Comparison of ENCODE assay signal across 27 cellular contexts in genomic region chr7:149708026-149708425, GRCh38.
"Had no signal": no experiment of that assay in that cellular context is flagged by ENCODE, and none has a peak within 500 bp of the region (broad histone marks: within the 10 kb centered on the region; RNA-seq: fewer than 3 reads in every experiment).

No MANE protein-coding gene starts in this region.

- H3K4me1 Mint-ChIP-seq: activated CD4-positive, alpha-beta memory T cell treated with anti-CD3 and anti-CD28 coated beads, Interleukin-2, amount 10 ng/mL, durations not matched to agents 7 days and 5 days had no signal

- H3K36me3 ChIP-seq: brain microvascular endothelial cell, esophagus squamous epithelium, gastroesophageal sphincter had no signal

- H3K27ac ChIP-seq: brain microvascular endothelial cell, coronary artery, dorsolateral prefrontal cortex, esophagus squamous epithelium, gastroesophageal sphincter had no signal

- DNase-seq: activated CD4-positive, alpha-beta memory T cell treated with anti-CD3 and anti-CD28 coated beads, Interleukin-2, amount 10 ng/mL, durations not matched to agents 7 days and 5 days; activated CD4-positive, alpha-beta T cell treated with anti-CD3 and anti-CD28 coated beads for 48 hours; activated CD4-positive, alpha-beta T cell treated with anti-CD3 and anti-CD28 coated beads, Interleukin-2, amount 50 U/mL, for 1 hour; activated effector memory CD4-positive, alpha-beta T cell treated with Interleukin-2 at 50 U/mL for 16 hours; activated gamma-delta T cell treated with Interleukin-2 at 50 U/mL for 16 hours; activated naive CD4-positive, alpha-beta T cell treated with anti-CD3 and anti-CD28 coated beads, Interleukin-2, amount 50 U/mL, for 16 hours; activated naive CD4-positive, alpha-beta T cell treated with Interleukin-2 at 50 U/mL for 16 hours; activated T-cell treated with anti-CD3 and anti-CD28 coated beads, Interleukin-2, amount 50 U/mL, for 4 hours; amniotic stem cell; anterior cingulate cortex; brain microvascular endothelial cell; dorsolateral prefrontal cortex; effector memory CD4-positive, alpha-beta T cell; erythroblast; esophagus squamous epithelium; foreskin melanocyte; T-helper 2 cell had no signal

- H3K27ac Mint-ChIP-seq: activated CD4-positive, alpha-beta memory T cell treated with anti-CD3 and anti-CD28 coated beads, Interleukin-2, amount 10 ng/mL, durations not matched to agents 7 days and 5 days; activated naive CD8-positive, alpha-beta T cell; dendritic cell treated with granulocyte-macrophage colony-stimulating factor and Interleukin-4, amounts not matched to agents 40 ng/mL and 50 ng/mL, for 4 days; endodermal cell; WTC11 had no signal

- FAIRE-seq: astrocyte, bronchial epithelial cell had no signal

- H3K4me1 ChIP-seq: esophagus squamous epithelium, gastroesophageal sphincter had no signal

- ATAC-seq: activated T-cell treated with anti-CD3 and anti-CD28 coated beads, Interleukin-2, amount 50 U/mL, for 4 hours; activated T-helper 17 cell treated with anti-CD3 and anti-CD28 coated beads, Interleukin-2, amount 50 U/mL, for 72 hours; gastroesophageal sphincter; WTC11 had no signal

- H3K4me3 ChIP-seq: coronary artery, dorsolateral prefrontal cortex, esophagus squamous epithelium, gastroesophageal sphincter had no signal

- H3K4me3 Mint-ChIP-seq: activated CD4-positive, alpha-beta memory T cell treated with anti-CD3 and anti-CD28 coated beads, Interleukin-2, amount 10 ng/mL, durations not matched to agents 7 days and 5 days; activated naive CD8-positive, alpha-beta T cell; activated T-cell treated with anti-CD3 and anti-CD28 coated beads, Interleukin-2, amount 50 U/mL, for 4 hours; activated T-helper 17 cell treated with anti-CD3 and anti-CD28 coated beads, Interleukin-2, amount 50 U/mL, for 72 hours; central memory CD8-positive, alpha-beta T cell; dendritic cell treated with granulocyte-macrophage colony-stimulating factor and Interleukin-4, amounts not matched to agents 40 ng/mL and 50 ng/mL, for 4 days; endodermal cell; WTC11 had no signal

- H3K27me3 ChIP-seq: brain microvascular endothelial cell, dorsolateral prefrontal cortex had no signal
